1 cellular context compared by ENCODE assay signal in the genomic region with DNA sequence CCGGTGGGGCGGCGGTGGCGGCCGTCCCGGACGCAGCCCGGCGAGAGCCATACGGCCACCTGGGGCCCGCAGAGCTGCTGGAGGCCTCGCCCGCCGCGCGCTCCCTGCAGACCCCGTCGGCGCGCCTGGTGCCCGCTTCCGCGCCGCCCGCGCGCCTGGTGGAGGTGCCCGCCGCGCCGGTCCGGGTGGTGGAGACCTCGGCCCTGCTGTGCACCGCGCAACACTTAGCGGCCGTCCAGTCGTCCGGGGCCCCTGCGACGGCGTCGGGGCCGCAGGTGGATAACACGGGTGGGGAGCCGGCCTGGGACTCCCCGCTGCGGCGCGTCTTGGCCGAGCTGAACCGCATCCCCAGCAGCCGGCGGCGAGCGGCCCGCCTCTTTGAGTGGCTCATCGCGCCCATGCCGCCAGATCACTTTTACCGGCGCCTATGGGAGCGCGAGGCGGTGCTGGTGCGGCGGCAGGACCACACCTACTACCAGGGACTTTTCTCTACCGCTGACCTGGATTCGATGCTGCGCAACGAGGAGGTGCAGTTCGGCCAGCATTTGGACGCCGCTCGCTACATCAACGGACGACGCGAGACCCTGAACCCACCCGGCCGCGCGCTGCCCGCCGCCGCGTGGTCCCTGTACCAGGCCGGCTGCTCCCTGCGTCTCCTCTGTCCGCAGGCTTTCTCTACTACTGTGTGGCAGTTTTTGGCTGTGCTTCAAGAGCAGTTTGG.
TF ChIP-seq lines count a peak whose summit lies in the region.

No MANE protein-coding gene starts in this region.

TF ChIP-seq in SK-N-SH treated with all-trans-retinoic acid at 6 μM for 48 hours, 23 proteins besides CTCF, POLR2A, EP300 and RAD21 (continued from another document):
- no peak for TF ChIP-seq CSRNP3 (CRISPR knock-in tag; IDR thresholded peaks at IDR 0.05)
- no peak for TF ChIP-seq ZFP30 (CRISPR knock-in tag; IDR thresholded peaks at IDR 0.05)
- TF ChIP-seq TCF4 (CRISPR knock-in tag; IDR thresholded peaks at IDR 0.05; ENCODE audit: borderline replicate concordance) = no peak
- no peak for TF ChIP-seq GLIS3 (CRISPR knock-in tag; IDR thresholded peaks at IDR 0.05)
- TF ChIP-seq ZC3H10 (CRISPR knock-in tag; IDR thresholded peaks at IDR 0.05) = no peak
